Comparison of ENCODE assay signal across 20 cellular contexts in genomic region chr9:16784002-16784401, GRCh38.
A peak's percentile ranks its signal among the peaks of the same experiment; 100 is the strongest.
DNase-seq lines count a peak whose midpoint lies in the region; ATAC-seq, FAIRE-seq and TF ChIP-seq lines count a peak whose summit lies in the region.
"Had no signal": no experiment of that assay in that cellular context is flagged by ENCODE, and none has a peak within 500 bp of the region (broad histone marks: within the 10 kb centered on the region; RNA-seq: fewer than 3 reads in every experiment).

No MANE protein-coding gene starts in this region.

- no peak overlapping the region for H3K27ac Mint-ChIP-seq in glutamatergic neuron (ENCODE audit: unreplicated experiment)
- H3K27ac Mint-ChIP-seq: B cell had no signal

- no peak for TF ChIP-seq POLR2A in H54 (IDR thresholded peaks at IDR 0.05; ENCODE audit: low read depth, low read length)

- DNase-seq in NCI-H1417 (lab: John Stamatoyannopoulos, UW), result peak in 2 of 3 experiments; percentile 11 to 67
- DNase-seq in NCI-H1417 treated with DMSO at 0.1 percent for 48 hours (lab: John Stamatoyannopoulos, UW), result no peak
- no peak for DNase-seq in H54 (ENCODE audit: insufficient read length, low spot score)
- DNase-seq in NCI-H146 treated with DMSO at 0.1 percent for 48 hours (lab: John Stamatoyannopoulos, UW; ENCODE audit: unreplicated experiment), result peak; percentile 7
- DNase-seq in myocyte (ENCODE audit: low read depth), result peak; percentile 36
- DNase-seq in glutamatergic neuron, result no peak
- DNase-seq: COR-L47, DMS53, EL, GM23248, Kasumi-1, MM.1S, NCI-H2227 treated with DMSO at 0.1 percent for 48 hours, NCI-H524 treated with DMSO at 0.1 percent for 48 hours, OCI-M1, SK-N-SH had no signal

- no peak for TF ChIP-seq CTCF in glutamatergic neuron (IDR thresholded peaks at IDR 0.05; ENCODE audit: partially characterized antibody, unreplicated experiment)

- H3K9me3 Mint-ChIP-seq in glutamatergic neuron (ENCODE audit: unreplicated experiment), result no peaks in the 10 kb centered on the region

- no peak overlapping the region for H3K4me3 Mint-ChIP-seq in glutamatergic neuron (ENCODE audit: unreplicated experiment)
- H3K4me3 Mint-ChIP-seq: B cell had no signal

- ATAC-seq in GM19452 (IDR thresholded peaks at IDR 0.05; ENCODE audit: unreplicated experiment), result no peak
- ATAC-seq: GM12878, HCT116 had no signal

- peak; percentile 20 for FAIRE-seq in H54 (lab: Jason Lieb, UNC)
- FAIRE-seq: GM12878 had no signal

- no peaks in the 10 kb centered on the region for H3K36me3 Mint-ChIP-seq in glutamatergic neuron (ENCODE audit: unreplicated experiment)

- peaks cover 3% of the 10 kb centered on the region for H3K4me1 Mint-ChIP-seq in glutamatergic neuron (ENCODE audit: low read depth, unreplicated experiment)
- H3K4me1 Mint-ChIP-seq: B cell had no signal

- no peaks in the 10 kb centered on the region for H3K27me3 Mint-ChIP-seq in glutamatergic neuron (ENCODE audit: unreplicated experiment)
- H3K27me3 Mint-ChIP-seq: B cell had no signal

Comparison
In these comparisons a context has a peak if more than half of its experiments do, and no peak if none do; other contexts are left out.
1. DNase-seq: peak in NCI-H1417 (2 of 3), NCI-H146 treated with DMSO at 0.1 percent for 48 hours (single experiment) and myocyte (single experiment); none in NCI-H1417 treated with DMSO at 0.1 percent for 48 hours (single experiment), H54 (single experiment) and glutamatergic neuron (single experiment).